Comparison of ENCODE assay signal across 18 cellular contexts in the genomic region with DNA sequence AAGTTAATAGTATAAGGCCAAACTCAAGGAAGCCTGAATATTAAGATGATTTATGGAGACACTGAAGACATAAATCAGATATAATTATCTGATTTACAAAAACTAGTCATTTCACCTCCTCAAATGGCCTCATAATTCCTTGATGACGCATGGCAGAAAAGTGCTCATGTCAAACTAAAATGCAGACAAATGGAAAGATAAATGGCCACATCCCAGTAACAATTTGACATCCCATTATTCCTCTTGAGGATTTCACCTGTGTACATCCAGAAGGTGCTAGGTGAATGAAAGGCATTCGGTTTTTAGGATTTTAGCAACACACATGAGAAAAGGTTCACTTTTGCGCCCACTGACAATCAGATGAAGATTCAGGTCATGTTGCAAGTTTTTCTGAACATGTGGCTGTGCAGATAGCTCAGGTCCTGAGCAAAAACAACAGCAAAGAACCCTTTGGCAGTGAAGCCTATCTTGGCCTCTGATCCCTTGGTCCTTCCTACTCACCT.
"Had no signal": no experiment of that assay in that cellular context is flagged by ENCODE, and none has a peak within 500 bp of the region (broad histone marks: within the 10 kb centered on the region; RNA-seq: fewer than 3 reads in every experiment).

No MANE protein-coding gene starts in this region.

- H3K27ac ChIP-seq: colonic mucosa, foreskin keratinocyte, suprapubic skin had no signal

- H3K27me3 ChIP-seq: colonic mucosa, foreskin keratinocyte, suprapubic skin had no signal

- H3K4me3 ChIP-seq: colonic mucosa, suprapubic skin had no signal

- H3K27ac Mint-ChIP-seq: activated CD4-positive, alpha-beta memory T cell treated with anti-CD3 and anti-CD28 coated beads, Interleukin-2, amount 10 ng/mL, durations not matched to agents 7 days and 5 days; activated naive CD4-positive, alpha-beta T cell treated with anti-CD3 and anti-CD28 coated beads, Interleukin-2, amount 10 ng/mL, durations not matched to agents 7 days and 5 days; activated T-cell treated with anti-CD3 and anti-CD28 coated beads, Interleukin-2, amount 50 U/mL, for 24 hours; progenitor cell of endocrine pancreas; stimulated activated naive CD8-positive, alpha-beta T cell treated with anti-CD3 and anti-CD28 coated beads, Interleukin-15, Interleukin-2, amounts not matched to agents 100 ng/mL and 50 ng/mL, for 24 hours; WTC11 had no signal

- ATAC-seq: foreskin keratinocyte, left ventricle myocardium superior, right cardiac atrium, WTC11 had no signal

- H3K9me3 ChIP-seq: colonic mucosa, suprapubic skin had no signal

- DNase-seq: activated CD4-positive, alpha-beta memory T cell treated with anti-CD3 and anti-CD28 coated beads, Interleukin-2, amount 10 ng/mL, durations not matched to agents 7 days and 5 days; activated CD4-positive, alpha-beta T cell treated with anti-CD3 and anti-CD28 coated beads for 4 hours; activated naive CD4-positive, alpha-beta T cell treated with anti-CD3 and anti-CD28 coated beads, Interleukin-2, amount 10 ng/mL, durations not matched to agents 7 days and 5 days; activated T-cell treated with anti-CD3 and anti-CD28 coated beads, Interleukin-2, amount 50 U/mL, for 24 hours; caudate nucleus; colonic mucosa; effector CD8-positive, alpha-beta T cell; glutamatergic neuron; left ventricle myocardium superior; occipital lobe; right cardiac atrium; T-helper 2 cell had no signal

- H3K9me3 Mint-ChIP-seq: activated CD4-positive, alpha-beta memory T cell treated with anti-CD3 and anti-CD28 coated beads, Interleukin-2, amount 10 ng/mL, durations not matched to agents 7 days and 5 days; activated naive CD4-positive, alpha-beta T cell treated with anti-CD3 and anti-CD28 coated beads, Interleukin-2, amount 10 ng/mL, durations not matched to agents 7 days and 5 days; activated T-cell treated with anti-CD3 and anti-CD28 coated beads, Interleukin-2, amount 50 U/mL, for 24 hours; nephron; stimulated activated naive CD8-positive, alpha-beta T cell treated with anti-CD3 and anti-CD28 coated beads, Interleukin-15, Interleukin-2, amounts not matched to agents 100 ng/mL and 50 ng/mL, for 24 hours had no signal

- H3K36me3 Mint-ChIP-seq: activated naive CD4-positive, alpha-beta T cell treated with anti-CD3 and anti-CD28 coated beads, Interleukin-2, amount 10 ng/mL, durations not matched to agents 7 days and 5 days had no signal

- H3K36me3 ChIP-seq: colonic mucosa, suprapubic skin had no signal

- H3K4me3 Mint-ChIP-seq: activated CD4-positive, alpha-beta memory T cell treated with anti-CD3 and anti-CD28 coated beads, Interleukin-2, amount 10 ng/mL, durations not matched to agents 7 days and 5 days; activated naive CD4-positive, alpha-beta T cell treated with anti-CD3 and anti-CD28 coated beads, Interleukin-2, amount 10 ng/mL, durations not matched to agents 7 days and 5 days; activated T-cell treated with anti-CD3 and anti-CD28 coated beads, Interleukin-2, amount 50 U/mL, for 24 hours; nephron; stimulated activated naive CD8-positive, alpha-beta T cell treated with anti-CD3 and anti-CD28 coated beads, Interleukin-15, Interleukin-2, amounts not matched to agents 100 ng/mL and 50 ng/mL, for 24 hours; WTC11 had no signal

- H3K4me1 ChIP-seq: colonic mucosa had no signal

- H3K27me3 Mint-ChIP-seq: activated CD4-positive, alpha-beta memory T cell treated with anti-CD3 and anti-CD28 coated beads, Interleukin-2, amount 10 ng/mL, durations not matched to agents 7 days and 5 days; activated naive CD4-positive, alpha-beta T cell treated with anti-CD3 and anti-CD28 coated beads, Interleukin-2, amount 10 ng/mL, durations not matched to agents 7 days and 5 days; activated T-cell treated with anti-CD3 and anti-CD28 coated beads, Interleukin-2, amount 50 U/mL, for 24 hours; stimulated activated naive CD8-positive, alpha-beta T cell treated with anti-CD3 and anti-CD28 coated beads, Interleukin-15, Interleukin-2, amounts not matched to agents 100 ng/mL and 50 ng/mL, for 24 hours had no signal
